ENCODE assay signal across 13 cellular contexts in the genomic region with DNA sequence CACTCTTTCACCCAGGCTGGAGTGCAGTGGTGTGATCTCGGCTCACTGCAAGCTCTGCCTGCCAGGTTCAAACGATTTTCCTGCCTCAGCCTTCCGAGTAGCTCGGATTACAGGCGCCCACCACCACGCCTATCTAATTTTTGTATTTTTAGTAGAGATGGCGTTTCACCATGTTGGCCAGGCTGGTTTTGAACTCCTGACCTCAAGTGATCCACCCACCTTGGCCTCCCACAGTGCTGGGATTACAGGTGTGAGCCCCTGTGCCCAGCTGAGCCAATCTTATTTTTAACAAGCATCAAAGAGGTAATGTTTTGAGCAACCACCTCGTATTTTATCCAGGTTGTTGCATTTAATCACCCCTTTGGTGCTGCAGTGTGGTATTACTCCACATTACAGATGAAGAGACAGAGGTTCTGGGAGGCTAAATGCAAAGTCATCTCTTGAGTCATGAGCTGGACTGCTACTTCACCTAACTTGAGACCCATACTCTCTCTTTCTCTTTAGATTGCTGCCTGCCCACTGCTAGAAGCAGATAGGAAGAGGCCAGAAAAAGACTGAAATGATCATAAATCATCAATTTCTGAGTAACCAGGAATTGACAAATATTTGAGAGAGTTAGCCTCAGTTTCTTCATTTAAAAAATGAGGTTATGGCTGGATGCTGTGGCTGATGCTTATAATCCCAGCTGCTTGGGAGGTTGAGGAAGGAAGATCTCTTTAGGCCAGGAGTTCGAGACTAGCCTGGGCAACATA.
"Had no signal": no experiment of that assay in that cellular context is flagged by ENCODE, and none has a peak within 500 bp of the region (broad histone marks: within the 10 kb centered on the region; RNA-seq: fewer than 3 reads in every experiment).

No MANE protein-coding gene starts in this region.

- H3K27ac Mint-ChIP-seq: natural killer cell treated with Interleukin-12 subunit alpha and Interleukin-12 subunit beta and Interleukin-15 and Interleukin-18, amount 100 ng/mL, for 72 hours had no signal

- H3K9me3 ChIP-seq: gastrocnemius medialis, left lung, right atrium auricular region, transverse colon had no signal

- H3K27me3 Mint-ChIP-seq: natural killer cell treated with Interleukin-12 subunit alpha and Interleukin-12 subunit beta and Interleukin-15 and Interleukin-18, amount 100 ng/mL, for 72 hours had no signal

- H3K9me3 Mint-ChIP-seq: natural killer cell treated with Interleukin-12 subunit alpha and Interleukin-12 subunit beta and Interleukin-15 and Interleukin-18, amount 100 ng/mL, for 72 hours had no signal

- H3K4me3 Mint-ChIP-seq: natural killer cell treated with Interleukin-12 subunit alpha and Interleukin-12 subunit beta and Interleukin-15 and Interleukin-18, amount 100 ng/mL, for 72 hours had no signal

- DNase-seq: activated CD4-positive, CD25-positive, alpha-beta regulatory T cell treated with anti-CD3 and anti-CD28 coated beads, Interleukin-2, amount 50 U/mL, for 72 hours; activated effector memory CD4-positive, alpha-beta T cell treated with anti-CD3 and anti-CD28 coated beads, Interleukin-2, amount 50 U/mL, for 16 hours; effector CD4-positive, alpha-beta T cell; gastrocnemius medialis; left lung; nucleus accumbens; substantia nigra; transverse colon had no signal

- ATAC-seq: gastrocnemius medialis, left lung had no signal

- H3K4me3 ChIP-seq: cardiac muscle cell, coronary artery, gastrocnemius medialis, left lung, right atrium auricular region, skin epidermis, transverse colon had no signal
